ENCODE assay signal across 9 cellular contexts in genomic region chr11:10659339-10660216, GRCh38. TPM values are rescaled to one million over a fixed set of nuclear protein-coding genes. Genes with fewer than 3 reads are reported as not detected.
A peak's percentile ranks its signal among the peaks of the same experiment; 100 is the strongest.
DNase-seq lines count a peak whose midpoint lies in the region; ATAC-seq, FAIRE-seq and TF ChIP-seq lines count a peak whose summit lies in the region.
"Had no signal": no experiment of that assay in that cellular context is flagged by ENCODE, and none has a peak within 500 bp of the region (broad histone marks: within the 10 kb centered on the region; RNA-seq: fewer than 3 reads in every experiment).

No MANE protein-coding gene starts in this region.

- H3K9me3 ChIP-seq in K562 (replicated peaks; ENCODE audit: control insufficient read depth, insufficient read depth, low read depth, low read length) (no peaks in the 10 kb centered on the region), uterus (no peaks in the 10 kb centered on the region)

- 15% methylated on average over 13 of the region's 13 CpGs for WGBS in K562 (ENCODE audit: insufficient coverage, low coverage, missing lambda C conversion rate)
- no CpG with 5 or more reads among the region's 13 CpGs for WGBS in mesendoderm (ENCODE audit: extremely low coverage, insufficient coverage, low lambda C conversion rate)

- H3K79me1 ChIP-seq in mesendoderm (ENCODE audit: low read length): no peaks in the 10 kb centered on the region

- H3K36me3 ChIP-seq in ACC112 (ENCODE audit: insufficient read depth, low read length) (no peaks in the 10 kb centered on the region), K562 (ENCODE audit: control insufficient read depth, insufficient read depth, low read length) (no peaks in the 10 kb centered on the region), mesendoderm (ENCODE audit: control insufficient read depth, insufficient read depth, low read length) (no peaks in the 10 kb centered on the region), uterus (no peaks in the 10 kb centered on the region)

- H3K79me2 ChIP-seq in ACC112 (ENCODE audit: control insufficient read depth, insufficient read depth, low read length, unreplicated experiment): no peaks in the 10 kb centered on the region
- no peaks in the 10 kb centered on the region for H3K79me2 ChIP-seq in K562 (ENCODE audit: control insufficient read depth, insufficient read depth, low read length)
- H3K79me2 ChIP-seq in mesendoderm (ENCODE audit: control insufficient read depth, insufficient read depth, low read length): no peaks in the 10 kb centered on the region

- H3K56ac ChIP-seq in mesendoderm (ENCODE audit: low read length): no peak overlapping the region

- no peak overlapping the region for H2BK5ac ChIP-seq in mesendoderm (ENCODE audit: low read length)

- H4K5ac ChIP-seq in mesendoderm (ENCODE audit: low read length): no peak overlapping the region

- H2BK120ac ChIP-seq in mesendoderm (ENCODE audit: low read depth, low read length): no peak overlapping the region

- H3K27ac ChIP-seq in ACC112 (ENCODE audit: low read depth, low read length) (peak overlapping the region; percentile 91), K562 (ENCODE audit: extremely low read depth, low read depth, low read length) (peak overlapping the region; percentile 73), mesendoderm (ENCODE audit: low read depth, low read length) (no peak overlapping the region), uterus (peak overlapping the region; percentile 79 to 86)

- H3K4me3 ChIP-seq in ACC112 (ENCODE audit: low read depth, low read length) (peak overlapping the region; percentile 10; the same call in 1 of the 2 replicates), K562 (no peak overlapping the region), mesendoderm (ENCODE audit: low read length) (no peak overlapping the region), uterus (no peak overlapping the region)

- CTCF ChIA-PET in K562 (lab: Yijun Ruan, JAX; ENCODE audit: low intra/inter-chr PET ratio): no interaction called here

- ATAC-seq in K562: peak; percentile 82

- H3K18ac ChIP-seq in mesendoderm (ENCODE audit: low read length): no peak overlapping the region

- peak; percentile 70; the same call in 1 of the 2 replicates for TF ChIP-seq EP300 in K562 (IDR thresholded peaks at IDR 0.05; ENCODE audit: low read length)

- TF ChIP-seq CTCF in K562 (IDR thresholded peaks at IDR 0.05 in 2 of 3, conservative IDR thresholded peaks at IDR 0.05 in 1 of 3; ENCODE audit: insufficient read depth in 2 of 3, low read depth in 1 of 3, low read length in 3 of 3) (no peak), uterus (IDR thresholded peaks at IDR 0.05) (no peak)

- no peak overlapping the region for H2BK15ac ChIP-seq in mesendoderm (replicated peaks; ENCODE audit: low read depth)

- H2AFZ ChIP-seq in ACC112 (ENCODE audit: low read length, unreplicated experiment) (peak overlapping the region; percentile 56), K562 (ENCODE audit: low read depth, low read length) (peak overlapping the region; percentile 98)

- FAIRE-seq in K562 (lab: Jason Lieb, UNC): peak; percentile 89
- FAIRE-seq: colon had no signal

- TF ChIP-seq POLR2A in K562 (conservative IDR thresholded peaks at IDR 0.05) (no peak), uterus (IDR thresholded peaks at IDR 0.05) (no peak)

- in situ Hi-C loops in K562 (cut with MboI): loop anchor here (10.0 kb wide), 1 partner anchor 255 kb away; no protein-coding TSS in a partner anchor

- intact Hi-C loops in K562 (cut with micrococcal nuclease) (no loop called here), uterus (cut with DNase I; ENCODE audit: low total_unique reads) (no loop called here)

- no peak overlapping the region for H3K4ac ChIP-seq in mesendoderm (ENCODE audit: low read depth, low read length)

- peak; percentile 87 for DNase-seq in HS-27A (ENCODE audit: low read depth)
- peak; percentile 75 to 89 (median 80) for DNase-seq in K562 (ENCODE audit: extremely low read depth in 1 of 4, low spot score in 3 of 4)
- DNase-seq in mesendoderm: peak; percentile 57
- peak; percentile 68 to 84 for DNase-seq in uterus
- DNase-seq in NCI-H1048 (lab: John Stamatoyannopoulos, UW): no peak
- no peak for DNase-seq in pons (ENCODE audit: low spot score)
- DNase-seq in mesenteric fat pad (ENCODE audit: low spot score): no peak

- no peaks in the 10 kb centered on the region for H3K9me1 ChIP-seq in K562 (ENCODE audit: control insufficient read depth, insufficient read depth, low read length)

- H2AK5ac ChIP-seq in mesendoderm (ENCODE audit: low read length): no peak overlapping the region

- peak overlapping the region; percentile 27 to 82; a peak in 3 of 4 replicates for H3K9ac ChIP-seq in K562 (ENCODE audit: insufficient read depth in 1 of 2, low read depth in 2 of 2, low read length in 2 of 2)
- no peak overlapping the region for H3K9ac ChIP-seq in mesendoderm (ENCODE audit: low read length)

- TF ChIP-seq RAD21 in K562 (CRISPR knock-in tag; conservative IDR thresholded peaks at IDR 0.05 in 1 of 2, IDR thresholded peaks at IDR 0.05 in 1 of 2): no peak

- no peak overlapping the region for H3K23ac ChIP-seq in mesendoderm (ENCODE audit: low read length)

- H3K4me1 ChIP-seq in ACC112 (ENCODE audit: control insufficient read depth, insufficient read depth, low read length, unreplicated experiment): peaks cover 57% of the 10 kb centered on the region
- H3K4me1 ChIP-seq in K562 (replicated peaks in 1 of 2; ENCODE audit: control insufficient read depth in 2 of 2, insufficient read depth in 2 of 2, low read length in 2 of 2): peaks cover 33 to 51% of the 10 kb centered on the region in 2 experiments
- no peaks in the 10 kb centered on the region for H3K4me1 ChIP-seq in mesendoderm (ENCODE audit: control insufficient read depth, low read depth, low read length)
- H3K4me1 ChIP-seq in uterus: peaks cover 18 to 34% of the 10 kb centered on the region in 2 donors

- H4K8ac ChIP-seq in mesendoderm (ENCODE audit: low read depth, low read length): no peak overlapping the region

- no TSS peak for BruUV-seq in K562 (replicated peaks; lab: Mats Ljungman, UMichigan)

- H3K4me2 ChIP-seq in K562 (ENCODE audit: insufficient read depth, low read length) (peak overlapping the region; percentile 62), mesendoderm (ENCODE audit: low read length) (no peak overlapping the region)

- POLR2A ChIA-PET in K562 (lab: Yijun Ruan, JAX): interaction anchor here (0.5 to 0.6 kb wide), 3 partner anchors 20 to 241 kb away, joined by 3 to 5 read pairs (median 3); no protein-coding TSS in a partner anchor

- H3K27me3 ChIP-seq in ACC112 (ENCODE audit: insufficient read depth, low read length) (no peaks in the 10 kb centered on the region), K562 (ENCODE audit: control insufficient read depth in 2 of 2, insufficient read depth in 2 of 2, low read length in 2 of 2) (no peaks in the 10 kb centered on the region), mesendoderm (ENCODE audit: insufficient read depth, low read length, poor library complexity) (no peaks in the 10 kb centered on the region), uterus (no peaks in the 10 kb centered on the region)

- H4K20me1 ChIP-seq in K562 (replicated peaks; ENCODE audit: control insufficient read depth, insufficient read depth, low read length): no peaks in the 10 kb centered on the region

TF ChIP-seq in K562, 482 proteins besides CTCF, POLR2A, EP300 and RAD21 (continues in another document):
- TF ChIP-seq JUN (IDR thresholded peaks at IDR 0.05; ENCODE audit: borderline replicate concordance, low read depth, low read length): peak; percentile 97
- TF ChIP-seq JUN (CRISPR knock-in tag; IDR thresholded peaks at IDR 0.05; ENCODE audit: borderline replicate concordance): no peak
- TF ChIP-seq NR2C2 (CRISPR knock-in tag; IDR thresholded peaks at IDR 0.05): no peak
- peak; percentile 96 for TF ChIP-seq NR2C2 (tag; IDR thresholded peaks at IDR 0.05)
- TF ChIP-seq, protein P1, sequence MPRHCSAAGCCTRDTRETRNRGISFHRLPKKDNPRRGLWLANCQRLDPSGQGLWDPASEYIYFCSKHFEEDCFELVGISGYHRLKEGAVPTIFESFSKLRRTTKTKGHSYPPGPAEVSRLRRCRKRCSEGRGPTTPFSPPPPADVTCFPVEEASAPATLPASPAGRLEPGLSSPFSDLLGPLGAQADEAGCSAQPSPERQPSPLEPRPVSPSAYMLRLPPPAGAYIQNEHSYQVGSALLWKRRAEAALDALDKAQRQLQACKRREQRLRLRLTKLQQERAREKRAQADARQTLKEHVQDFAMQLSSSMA (CRISPR knock-in tag; IDR thresholded peaks at IDR 0.05): no peak
- TF ChIP-seq ZNF77 (CRISPR knock-in tag; IDR thresholded peaks at IDR 0.05): no peak
- no peak for TF ChIP-seq ZNF561 (CRISPR knock-in tag; conservative IDR thresholded peaks at IDR 0.05)
- 0 out of 2 replicates have a peak, but pooled peaks have one; percentile 28 for TF ChIP-seq ELF4 (CRISPR knock-in tag; IDR thresholded peaks at IDR 0.05)
- no peak for TF ChIP-seq PRMT5 (CRISPR knock-in tag; IDR thresholded peaks at IDR 0.05)
- no peak for TF ChIP-seq THRAP3 (IDR thresholded peaks at IDR 0.05; ENCODE audit: borderline replicate concordance)
- TF ChIP-seq NFIC (IDR thresholded peaks at IDR 0.05): no peak

RNA-seq across cellular contexts. Expression of gene IRAG1, which starts 34.0 kb away (rescaled TPM):
- 0.07 and 0.23 TPM in 2 replicates for total RNA-seq in K562 (2011; cell fraction: chromatin; rRNA removed; ENCODE audit: low replicate concordance)
- 0.17 and 0.26 TPM in 2 replicates for total RNA-seq in K562 (2011; cell fraction: nucleolus; rRNA removed)
- 0.15 TPM in 2 replicates for total RNA-seq in K562 (2011; cell fraction: nucleoplasm; rRNA removed)
- total RNA-seq in K562 (2014; rRNA removed): 0.04 TPM in 1 of 2 replicates, not detected in the other
- 0.07 and 0.22 TPM in 2 replicates for total RNA-seq in K562 (2014; rRNA removed; fragmentation: Illumina TruSeq; extraction: Trizol)
- total RNA-seq in K562 (2015; rRNA removed; fragmentation: Illumina TruSeq; extraction: Trizol): 0.08 and 0.11 TPM in 2 replicates
- total RNA-seq in K562 (2021): 0.22 and 0.27 TPM in 2 replicates
- polyA plus RNA-seq in K562 (2011; rRNA removed): 0.11 and 0.14 TPM in 2 replicates
- polyA plus RNA-seq in K562 (2011; cell fraction: cytosol; rRNA removed): 0.10 and 0.16 TPM in 2 replicates
- 0.10 TPM in 2 replicates for polyA plus RNA-seq in K562 (2011; cell fraction: nucleus; rRNA removed)
- 0.08 and 0.15 TPM in 2 replicates for polyA plus RNA-seq in K562 (2012)
- polyA plus RNA-seq in K562 (2014; fragmentation: Illumina TruSeq; extraction: Trizol): 0.07 and 0.10 TPM in 2 replicates
- under 1 TPM; 0.01 TPM for polyA plus RNA-seq in K562 (2014; fragmentation: Nextera tagmentation; extraction: Ambion mirVana)
- polyA plus RNA-seq in K562 (2014; rRNA removed): 0.01 TPM in 1 of 2 replicates, not detected in the other
- polyA minus RNA-seq in K562 (2011; rRNA and poly(A)+ RNA removed): 0.07 and 0.45 TPM in 2 replicates
- not detected in 2 replicates for polyA minus RNA-seq in K562 (2011; cell fraction: cytosol; rRNA and poly(A)+ RNA removed)
- polyA minus RNA-seq in K562 (2011; cell fraction: nucleus; rRNA and poly(A)+ RNA removed): under 0.01 and 0.11 TPM in 2 replicates
- 0.79 TPM for polyA plus RNA-seq in mesendoderm (2013, experiment 1 of 2)
- 0.80 TPM for polyA plus RNA-seq in mesendoderm (2013, experiment 2 of 2)
- 100 to 1,000 TPM in 2 of 4 donors, 10 to 100 TPM in 2; 21.2 to 240 (median 107) TPM for total RNA-seq in uterus
- total RNA-seq in mesenteric fat pad: 24.8 TPM

Comparison
In these comparisons a context has a peak if more than half of its experiments do, and no peak if none do; other contexts are left out.
1. DNase-seq: peak in HS-27A (single experiment), K562 (4 of 4), mesendoderm (single experiment) and uterus (2 of 2); none in NCI-H1048 (single experiment), pons (single experiment) and mesenteric fat pad (single experiment).
2. RNA of gene IRAG1, which starts 34.0 kb away (total RNA-seq): 21.2 to 240 TPM in uterus and 24.8 TPM in mesenteric fat pad (single experiment); 0.04 to 0.27 TPM in K562; every median in the first group is over 10 times any median in the second.